ENCODE assay signal across 30 cellular contexts in genomic region chr14:89909586-89909985, GRCh38. TPM values are rescaled to one million over a fixed set of nuclear protein-coding genes. Genes with fewer than 3 reads are reported as not detected.
"Had no signal": no experiment of that assay in that cellular context is flagged by ENCODE, and none has a peak within 500 bp of the region (broad histone marks: within the 10 kb centered on the region; RNA-seq: fewer than 3 reads in every experiment).

No MANE protein-coding gene starts in this region.

- H3K27ac ChIP-seq: ascending aorta, cardiac muscle cell had no signal

- H3K27ac Mint-ChIP-seq: activated CD4-positive, alpha-beta T cell treated with anti-CD3 and anti-CD28 coated beads, Interleukin-2, amount 10 ng/mL, durations not matched to agents 24 days and 14 days; activated CD8-positive, alpha-beta T cell treated with anti-CD3 and anti-CD28 coated beads for 36 hours; activated naive CD4-positive, alpha-beta T cell treated with anti-CD3 and anti-CD28 coated beads, Interleukin-2, amount 50 U/mL, for 24 hours; activated naive CD8-positive, alpha-beta T cell treated with anti-CD3 and anti-CD28 coated beads, Interleukin-2, amount 10 ng/mL, durations not matched to agents 7 days and 5 days; activated T-helper 2 cell treated with anti-CD3 and anti-CD28 coated beads, Interferon-gamma antibody, Interleukin-2, Interleukin-4, amounts not matched to agents 10 μg/mL and 5 μg/mL and 100 μg/mL, durations not matched to agents 14 hours and 24 hours and 36 hours; T-cell had no signal

- H3K27me3 Mint-ChIP-seq: activated naive CD4-positive, alpha-beta T cell treated with anti-CD3 and anti-CD28 coated beads, Interleukin-2, amount 50 U/mL, for 24 hours had no signal

- H3K4me1 Mint-ChIP-seq: activated naive CD4-positive, alpha-beta T cell treated with anti-CD3 and anti-CD28 coated beads, Interleukin-2, amount 50 U/mL, for 24 hours had no signal

- DNase-seq: activated CD4-positive, alpha-beta T cell treated with anti-CD3 and anti-CD28 coated beads, Interleukin-2, amount 10 ng/mL, durations not matched to agents 24 days and 14 days; activated CD4-positive, alpha-beta T cell treated with anti-CD3 and anti-CD28 coated beads, Interleukin-2, amount 50 U/mL, for 4 hours; activated CD8-positive, alpha-beta T cell treated with anti-CD3 and anti-CD28 coated beads for 36 hours; activated gamma-delta T cell; activated naive CD4-positive, alpha-beta T cell treated with Interleukin-2 at 50 U/mL for 16 hours; activated naive CD8-positive, alpha-beta T cell treated with anti-CD3 and anti-CD28 coated beads, Interleukin-2, amount 10 ng/mL, durations not matched to agents 7 days and 5 days; activated T-cell treated with anti-CD3 and anti-CD28 coated beads, Interleukin-2, amount 50 U/mL, for 1 hour; amygdala; NCI-H1105; NCI-H1417 treated with DMSO at 0.1 percent for 48 hours; NCI-H1930; NCI-H2081 treated with DMSO at 0.1 percent for 48 hours; NCI-H345; NCI-H510A; NCI-H526; NCI-H748 treated with DMSO at 0.1 percent for 48 hours; NK-92 treated with Interleukin-12 subunit alpha and Interleukin-12 subunit beta, amount 100 ng/mL, for 24 hours; PC-3; Peyer's patch; RPMI8226; SHP77 treated with DMSO at 0.1 percent for 48 hours; T-cell; T-helper 17 cell; T-helper 9 cell had no signal

- H3K36me3 Mint-ChIP-seq: activated naive CD4-positive, alpha-beta T cell treated with anti-CD3 and anti-CD28 coated beads, Interleukin-2, amount 50 U/mL, for 24 hours; activated naive CD8-positive, alpha-beta T cell treated with anti-CD3 and anti-CD28 coated beads, Interleukin-2, amount 10 ng/mL, durations not matched to agents 7 days and 5 days; T-cell had no signal

- H3K4me3 Mint-ChIP-seq: activated CD4-positive, alpha-beta T cell treated with anti-CD3 and anti-CD28 coated beads, Interleukin-2, amount 10 ng/mL, durations not matched to agents 24 days and 14 days; activated CD8-positive, alpha-beta T cell treated with anti-CD3 and anti-CD28 coated beads for 36 hours; activated naive CD4-positive, alpha-beta T cell treated with anti-CD3 and anti-CD28 coated beads, Interleukin-2, amount 50 U/mL, for 24 hours; activated naive CD8-positive, alpha-beta T cell treated with anti-CD3 and anti-CD28 coated beads, Interleukin-2, amount 10 ng/mL, durations not matched to agents 7 days and 5 days; central memory CD8-positive, alpha-beta T cell; T-cell; T-helper 17 cell had no signal

- ATAC-seq: activated CD8-positive, alpha-beta T cell treated with anti-CD3 and anti-CD28 coated beads for 36 hours; PC-3; SK-N-SH treated with all-trans-retinoic acid at 6 μM for 48 hours; T-cell; T-helper 17 cell had no signal

- H3K9me3 Mint-ChIP-seq: activated CD4-positive, alpha-beta T cell treated with anti-CD3 and anti-CD28 coated beads, Interleukin-2, amount 10 ng/mL, durations not matched to agents 24 days and 14 days; activated CD8-positive, alpha-beta T cell treated with anti-CD3 and anti-CD28 coated beads for 36 hours; activated naive CD4-positive, alpha-beta T cell treated with anti-CD3 and anti-CD28 coated beads, Interleukin-2, amount 50 U/mL, for 24 hours; activated naive CD8-positive, alpha-beta T cell treated with anti-CD3 and anti-CD28 coated beads, Interleukin-2, amount 10 ng/mL, durations not matched to agents 7 days and 5 days; activated T-helper 2 cell treated with anti-CD3 and anti-CD28 coated beads, Interferon-gamma antibody, Interleukin-2, Interleukin-4, amounts not matched to agents 10 μg/mL and 5 μg/mL and 100 μg/mL, durations not matched to agents 14 hours and 24 hours and 36 hours; central memory CD8-positive, alpha-beta T cell; T-cell had no signal

RNA-seq across cellular contexts. Expression of gene EFCAB11, which starts 44.9 kb away (rescaled TPM):
- total RNA-seq: ascending aorta had no signal
